In genomic region chr9:133199648-133200321, GRCh38 we compare ENCODE assay signal across 9 cellular contexts. TPM values are rescaled to one million over a fixed set of nuclear protein-coding genes. Genes with fewer than 3 reads are reported as not detected.
DNase-seq lines count a peak whose midpoint lies in the region; ATAC-seq and TF ChIP-seq lines count a peak whose summit lies in the region.
"Had no signal": no experiment of that assay in that cellular context is flagged by ENCODE, and none has a peak within 500 bp of the region (broad histone marks: within the 10 kb centered on the region; RNA-seq: fewer than 3 reads in every experiment).

No MANE protein-coding gene starts in this region.

- no peaks in the 10 kb centered on the region for H3K36me3 ChIP-seq in upper lobe of left lung
- no peaks in the 10 kb centered on the region for H3K36me3 ChIP-seq in Caco-2 (ENCODE audit: control insufficient read depth, insufficient read depth, low read length)

- WGBS in upper lobe of left lung, 2 donors: 40 to 50% methylated on average over 23 to 38 of the region's 44 CpGs

- H3K4me3 Mint-ChIP-seq in dendritic cell treated with granulocyte-macrophage colony-stimulating factor and Interleukin-4, amounts not matched to agents 40 ng/mL and 50 ng/mL, for 4 days: peak overlapping the region; percentile 59
- H3K4me3 Mint-ChIP-seq in naive thymus-derived CD8-positive, alpha-beta T cell: peak overlapping the region; percentile 31 to 88 (median 72)
- no peak overlapping the region for H3K4me3 Mint-ChIP-seq in Caco-2 (ENCODE audit: unreplicated experiment)

- TF ChIP-seq CTCF in upper lobe of left lung (IDR thresholded peaks at IDR 0.05) (no peak), Caco-2 (IDR thresholded peaks at IDR 0.05; ENCODE audit: insufficient read depth in 1 of 2, low read depth in 1 of 2, low read length in 1 of 2, severe bottlenecking in 1 of 2, unreplicated experiment in 1 of 2) (no peak)

- CTCF ChIA-PET in Caco-2 (lab: Charles Lee): no interaction called here

- H3K27ac Mint-ChIP-seq in dendritic cell treated with granulocyte-macrophage colony-stimulating factor and Interleukin-4, amounts not matched to agents 40 ng/mL and 50 ng/mL, for 4 days: no peak overlapping the region
- peak overlapping the region in 4 of 10 donors; percentile 39 to 80 (median 71) for H3K27ac Mint-ChIP-seq in naive thymus-derived CD8-positive, alpha-beta T cell
- no peak overlapping the region for H3K27ac Mint-ChIP-seq in Caco-2 (ENCODE audit: unreplicated experiment)

- H3K9me3 ChIP-seq in upper lobe of left lung (no peaks in the 10 kb centered on the region), Caco-2 (peaks cover 7% of the 10 kb centered on the region; the same call in 1 of the 2 replicates)

- POLR2A ChIA-PET in naive thymus-derived CD8-positive, alpha-beta T cell (lab: Charles Lee): interaction anchor here (0.6 kb wide), 1 partner anchor 823 kb away, joined by 5 read pairs; no protein-coding TSS in a partner anchor
- POLR2A ChIA-PET in Caco-2 (lab: Charles Lee): no interaction called here

- H3K27me3 ChIP-seq in upper lobe of left lung: no peaks in the 10 kb centered on the region
- H3K27me3 ChIP-seq in Caco-2 (replicated peaks; ENCODE audit: control insufficient read depth, insufficient read depth, low read length): no peaks in the 10 kb centered on the region

- peaks cover 18% of the 10 kb centered on the region for H3K27me3 Mint-ChIP-seq in dendritic cell treated with granulocyte-macrophage colony-stimulating factor and Interleukin-4, amounts not matched to agents 40 ng/mL and 50 ng/mL, for 4 days
- peaks cover 6 to 33% (median 14%) of the 10 kb centered on the region in 5 donors for H3K27me3 Mint-ChIP-seq in naive thymus-derived CD8-positive, alpha-beta T cell
- peaks cover 2% of the 10 kb centered on the region for H3K27me3 Mint-ChIP-seq in Caco-2 (ENCODE audit: insufficient read depth, unreplicated experiment)

- peaks cover 8% of the 10 kb centered on the region for H3K9me3 Mint-ChIP-seq in dendritic cell treated with granulocyte-macrophage colony-stimulating factor and Interleukin-4, amounts not matched to agents 40 ng/mL and 50 ng/mL, for 4 days
- no peaks in the 10 kb centered on the region for H3K9me3 Mint-ChIP-seq in naive thymus-derived CD8-positive, alpha-beta T cell
- H3K9me3 Mint-ChIP-seq in Caco-2 (ENCODE audit: unreplicated experiment): no peaks in the 10 kb centered on the region

- TF ChIP-seq EP300 in upper lobe of left lung (IDR thresholded peaks at IDR 0.05): no peak

- peaks cover 0 to 11% (median 0%) of the 10 kb centered on the region in 4 donors for H3K4me1 ChIP-seq in upper lobe of left lung
- H3K4me1 ChIP-seq in Caco-2: no peaks in the 10 kb centered on the region

- H3K36me3 Mint-ChIP-seq in dendritic cell treated with granulocyte-macrophage colony-stimulating factor and Interleukin-4, amounts not matched to agents 40 ng/mL and 50 ng/mL, for 4 days (ENCODE audit: low read depth): no peaks in the 10 kb centered on the region
- H3K36me3 Mint-ChIP-seq in naive thymus-derived CD8-positive, alpha-beta T cell: peaks cover 0 to 4% (median 0%) of the 10 kb centered on the region in 3 donors
- H3K36me3 Mint-ChIP-seq in Caco-2 (ENCODE audit: insufficient read depth, unreplicated experiment): no peaks in the 10 kb centered on the region

- intact Hi-C loops in dendritic cell treated with granulocyte-macrophage colony-stimulating factor and Interleukin-4, amounts not matched to agents 40 ng/mL and 50 ng/mL, for 4 days (cut with micrococcal nuclease): no loop called here
- intact Hi-C loops in Caco-2 (cut with micrococcal nuclease; ENCODE audit: unreplicated experiment): no loop called here

- DNase-seq in activated CD4-positive, alpha-beta T cell treated with anti-CD3 and anti-CD28 coated beads for 24 hours (ENCODE audit: low read depth in 2 of 2): peak; percentile 17 to 35
- no peak for DNase-seq in activated CD4-positive, alpha-beta T cell treated with anti-CD3 and anti-CD28 coated beads for 1 hour
- peak in 8 of 10 donors; percentile 9 to 66 (median 38) for DNase-seq in naive thymus-derived CD8-positive, alpha-beta T cell
- DNase-seq in upper lobe of left lung (peak; percentile 26 to 84), Caco-2 (no peak)

- no TSS peak for BruUV-seq in Caco-2 (replicated peaks; lab: Mats Ljungman, UMichigan)

- H3K4me3 ChIP-seq in upper lobe of left lung (peak overlapping the region in 3 of 4 donors; percentile 36 to 43 (median 40)), Caco-2 (ENCODE audit: low read depth, low read length) (no peak overlapping the region)

- peaks cover 5% of the 10 kb centered on the region for H3K4me1 Mint-ChIP-seq in dendritic cell treated with granulocyte-macrophage colony-stimulating factor and Interleukin-4, amounts not matched to agents 40 ng/mL and 50 ng/mL, for 4 days (ENCODE audit: low read depth)
- peaks cover 2 to 16% (median 5%) of the 10 kb centered on the region in 4 donors for H3K4me1 Mint-ChIP-seq in naive thymus-derived CD8-positive, alpha-beta T cell
- H3K4me1 Mint-ChIP-seq in Caco-2 (ENCODE audit: low read depth, unreplicated experiment): no peaks in the 10 kb centered on the region

- TF ChIP-seq POLR2A in upper lobe of left lung (IDR thresholded peaks at IDR 0.05): no peak

- peak overlapping the region in 1 of 4 donors; percentile 24 for H3K27ac ChIP-seq in upper lobe of left lung

- peak; percentile 67 to 96 for ATAC-seq in naive thymus-derived CD8-positive, alpha-beta T cell
- peak; percentile 58 to 70 for ATAC-seq in upper lobe of left lung (ENCODE audit: low FRiP score in 2 of 2)
- no peak for ATAC-seq in HG03045 (IDR thresholded peaks at IDR 0.05; ENCODE audit: unreplicated experiment)
- no peak for ATAC-seq in HG03196 (IDR thresholded peaks at IDR 0.05; ENCODE audit: unreplicated experiment)

RNA-seq across cellular contexts. Expression of gene OBP2B, which starts 9.3 kb away (rescaled TPM):
- not detected for total RNA-seq in naive thymus-derived CD8-positive, alpha-beta T cell
- polyA plus RNA-seq in naive thymus-derived CD8-positive, alpha-beta T cell: not detected
- total RNA-seq in upper lobe of left lung: not detected
- total RNA-seq in Caco-2 (2022): not detected in 2 replicates
- polyA plus RNA-seq: AG04450 had no signal

RNA-seq across cellular contexts. Expression of gene GBGT1, which starts 36.1 kb away (rescaled TPM):
- total RNA-seq in naive thymus-derived CD8-positive, alpha-beta T cell: 1 to 10 TPM; 4.1 to 4.9 TPM
- not detected for polyA plus RNA-seq in naive thymus-derived CD8-positive, alpha-beta T cell
- total RNA-seq in upper lobe of left lung (10 to 100 TPM in 5 of 6 donors, 1 to 10 TPM in 1; 9.1 to 71.2 (median 36.0) TPM), Caco-2 (2022) (0.14 and 0.16 TPM in 2 replicates)

Comparison
In these comparisons a context has a peak if more than half of its experiments do, and no peak if none do; other contexts are left out.
1. DNase-seq: peak in activated CD4-positive, alpha-beta T cell treated with anti-CD3 and anti-CD28 coated beads for 24 hours (2 of 2), naive thymus-derived CD8-positive, alpha-beta T cell (8 of 10) and upper lobe of left lung (2 of 2); none in activated CD4-positive, alpha-beta T cell treated with anti-CD3 and anti-CD28 coated beads for 1 hour (single experiment) and Caco-2 (0 of 2).
2. ATAC-seq: peak in naive thymus-derived CD8-positive, alpha-beta T cell (2 of 2) and upper lobe of left lung (2 of 2); none in HG03045 (single experiment) and HG03196 (single experiment).